In genomic region chr7:7795736-7796135, GRCh38 we compare ENCODE assay signal across 12 cellular contexts.
DNase-seq lines count a peak whose midpoint lies in the region; ATAC-seq, FAIRE-seq and TF ChIP-seq lines count a peak whose summit lies in the region.
"Had no signal": no experiment of that assay in that cellular context is flagged by ENCODE, and none has a peak within 500 bp of the region (broad histone marks: within the 10 kb centered on the region; RNA-seq: fewer than 3 reads in every experiment).

No MANE protein-coding gene starts in this region.

- no peaks in the 10 kb centered on the region for H4K20me1 ChIP-seq in keratinocyte (ENCODE audit: control insufficient read depth, extremely low read depth, insufficient read depth, low read length)

- no peaks in the 10 kb centered on the region for H3K9me1 ChIP-seq in keratinocyte (ENCODE audit: control insufficient read depth, extremely low read depth, insufficient read depth, low read length)

- no peak for ATAC-seq in HG02610 (IDR thresholded peaks at IDR 0.05; ENCODE audit: unreplicated experiment)
- ATAC-seq: gastroesophageal sphincter had no signal

- peak overlapping the region; percentile 43 for H3K4me2 ChIP-seq in keratinocyte (ENCODE audit: control insufficient read depth, extremely low read depth, insufficient read depth, low read depth, low read length)

- H3K4me1 ChIP-seq in keratinocyte (ENCODE audit: control insufficient read depth, extremely low read depth, insufficient read depth, low read length) (peaks cover 7% of the 10 kb centered on the region), tibial artery (no peaks in the 10 kb centered on the region)

- no peaks in the 10 kb centered on the region for H3K9me3 ChIP-seq in keratinocyte (ENCODE audit: control insufficient read depth, low read depth, low read length)
- H3K9me3 ChIP-seq in tibial artery, result no peaks in the 10 kb centered on the region
- H3K9me3 ChIP-seq: gastroesophageal sphincter had no signal

- in situ Hi-C loops in astrocyte of the cerebellum (cut with HindIII; ENCODE audit: low sequenced_read_pairs) (no loop called here), GM13976 (cut with MboI; ENCODE audit: low sequenced_read_pairs, unreplicated experiment) (no loop called here)

- dilution Hi-C loops in keratinocyte (cut with MboI; ENCODE audit: extremely low pct_ligation_motif_present, low sequenced_read_pairs), result no loop called here

- TF ChIP-seq CTCF in astrocyte of the cerebellum (IDR thresholded peaks at IDR 0.05; ENCODE audit: low read depth, low read length, missing control alignments), result no peak
- TF ChIP-seq CTCF in keratinocyte (optimal IDR thresholded peaks at IDR 0.05 in 1 of 3, IDR thresholded peaks at IDR 0.05 in 1 of 3, conservative IDR thresholded peaks at IDR 0.05 in 1 of 3; ENCODE audit: extremely low read depth in 1 of 3, insufficient read depth in 2 of 3, low read length in 3 of 3), result no peak
- no peak for TF ChIP-seq CTCF in GM13976 (IDR thresholded peaks at IDR 0.05; ENCODE audit: borderline replicate concordance, control extremely low read depth, extremely low read depth, insufficient read depth, missing control alignments)
- TF ChIP-seq CTCF in tibial artery (IDR thresholded peaks at IDR 0.05), result no peak

- H3K27me3 ChIP-seq in keratinocyte (ENCODE audit: control insufficient read depth, extremely low read depth, insufficient read depth, low read length) (no peaks in the 10 kb centered on the region), tibial artery (no peaks in the 10 kb centered on the region)
- H3K27me3 ChIP-seq: gastroesophageal sphincter had no signal

- H3K4me3 ChIP-seq in astrocyte of the cerebellum (ENCODE audit: low read depth, low read length) (no peak overlapping the region), keratinocyte (ENCODE audit: control insufficient read depth in 2 of 3, extremely low read depth in 1 of 3, insufficient read depth in 2 of 3, low read depth in 1 of 3, low read length in 3 of 3) (no peak overlapping the region), tibial artery (no peak overlapping the region)
- H3K4me3 ChIP-seq: gastroesophageal sphincter, lung had no signal

- intact Hi-C loops in tibial artery (cut with DNase I; ENCODE audit: low total_unique reads), result no loop called here

- H3K79me2 ChIP-seq in keratinocyte (ENCODE audit: control insufficient read depth, insufficient read depth, low read length), result no peaks in the 10 kb centered on the region

- H3K27ac ChIP-seq in keratinocyte (ENCODE audit: control insufficient read depth, insufficient read depth, low read length) (no peak overlapping the region), tibial artery (no peak overlapping the region)
- H3K27ac ChIP-seq: gastroesophageal sphincter had no signal

- H2AFZ ChIP-seq in keratinocyte (ENCODE audit: control insufficient read depth, low read length), result no peak overlapping the region

- DNase-seq in DMS53 treated with DMSO at 0.1 percent for 48 hours (lab: John Stamatoyannopoulos, UW; ENCODE audit: unreplicated experiment) (peak; percentile 70), LHCN-M2 (ENCODE audit: low read depth) (peak; percentile 77), astrocyte of the cerebellum (ENCODE audit: low read depth) (peak; percentile 16), keratinocyte (ENCODE audit: low read depth, low spot score) (no peak), GM13976 (ENCODE audit: low spot score) (no peak), tibial artery (no peak), NCI-H2196 (lab: John Stamatoyannopoulos, UW; ENCODE audit: unreplicated experiment) (no peak)
- DNase-seq: central memory CD4-positive, alpha-beta T cell; NCI-H526 treated with DMSO at 0.1 percent for 48 hours had no signal

- H3K9ac ChIP-seq in keratinocyte (ENCODE audit: control insufficient read depth, extremely low read depth, insufficient read depth, low read length), result no peak overlapping the region

- no peak for FAIRE-seq in keratinocyte (lab: Jason Lieb, UNC)

- H3K36me3 ChIP-seq in keratinocyte (ENCODE audit: control insufficient read depth in 2 of 2, extremely low read depth in 1 of 2, insufficient read depth in 2 of 2, low read length in 2 of 2), result no peaks in the 10 kb centered on the region
- peaks cover 0 to 15% (median 9%) of the 10 kb centered on the region in 3 donors for H3K36me3 ChIP-seq in tibial artery

Comparison
In these comparisons a context has a peak if more than half of its experiments do, and no peak if none do; other contexts are left out.
1. DNase-seq: peak in DMS53 treated with DMSO at 0.1 percent for 48 hours (single experiment), LHCN-M2 (single experiment) and astrocyte of the cerebellum (single experiment); none in keratinocyte (single experiment), GM13976 (single experiment), tibial artery (0 of 2) and NCI-H2196 (single experiment).